In the genomic region with DNA sequence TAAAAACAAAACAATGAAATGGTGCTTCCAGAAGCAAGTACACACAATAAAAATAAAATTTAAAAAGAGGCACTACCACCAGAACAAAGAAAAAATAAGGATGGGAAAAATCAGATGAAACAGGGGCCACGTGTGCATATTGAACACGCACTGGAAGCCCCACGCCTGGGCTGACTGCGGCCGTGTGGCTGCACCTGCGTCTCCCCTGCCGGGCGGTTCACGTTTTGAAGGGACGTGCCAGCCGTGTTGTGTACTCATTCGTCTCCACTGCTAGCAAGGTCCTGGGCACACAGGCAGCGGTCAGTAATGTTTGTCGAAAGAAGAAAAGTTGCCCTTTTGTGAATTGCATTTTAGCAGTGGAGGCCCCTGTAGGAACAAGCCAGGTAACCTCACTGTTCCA, we compare ENCODE assay signal across 27 cellular contexts.
"Had no signal": no experiment of that assay in that cellular context is flagged by ENCODE, and none has a peak within 500 bp of the region (broad histone marks: within the 10 kb centered on the region; RNA-seq: fewer than 3 reads in every experiment).

No MANE protein-coding gene starts in this region.

- DNase-seq: Kasumi-1, KG1, MG63, NCI-H1048, NCI-H1092 treated with DMSO at 0.1 percent for 48 hours, NCI-H1105 treated with DMSO at 0.1 percent for 48 hours, NCI-H1436, NCI-H146, NCI-H1694, NCI-H187, NCI-H1930, NCI-H2029 treated with DMSO at 0.1 percent for 48 hours, NCI-H2081 treated with DMSO at 0.1 percent for 48 hours, NCI-H2107, NCI-H2171, NCI-H226, NCI-H446 treated with DMSO at 0.1 percent for 48 hours, NCI-H510A, NCI-H526, NCI-H774, PC-9, SHP77, SIG-M5, SJCRH30 had no signal

- H3K4me1 ChIP-seq: SJCRH30 had no signal

- FAIRE-seq: RCC 7860 had no signal

- H3K9me3 ChIP-seq: MG63, SJCRH30 had no signal

- H3K27me3 ChIP-seq: MG63 had no signal

- H3K4me2 ChIP-seq: PC-9 had no signal

- H3K4me3 ChIP-seq: MG63, PC-9, SJCRH30, SK-N-MC had no signal

- H3K27ac ChIP-seq: PC-9, RWPE1, SJCRH30, SK-N-MC had no signal

- H3K36me3 ChIP-seq: MG63, SJCRH30 had no signal

- H2AFZ ChIP-seq: PC-9 had no signal
